ENCODE assay signal across 19 cellular contexts in genomic region chr5:148107608-148108007, GRCh38. TPM values are rescaled to one million over a fixed set of nuclear protein-coding genes. Genes with fewer than 3 reads are reported as not detected.
DNase-seq lines count a peak whose midpoint lies in the region; ATAC-seq and TF ChIP-seq lines count a peak whose summit lies in the region.
"Had no signal": no experiment of that assay in that cellular context is flagged by ENCODE, and none has a peak within 500 bp of the region (broad histone marks: within the 10 kb centered on the region; RNA-seq: fewer than 3 reads in every experiment).

No MANE protein-coding gene starts in this region.

- H3K27ac ChIP-seq in RWPE1, result no peak overlapping the region
- H3K27ac ChIP-seq in foreskin keratinocyte, result no peak overlapping the region
- H3K27ac ChIP-seq: psoas muscle, SJCRH30, stomach had no signal

- no peaks in the 10 kb centered on the region for H3K9me3 Mint-ChIP-seq in Calu3 (ENCODE audit: low read depth, unreplicated experiment)
- H3K9me3 Mint-ChIP-seq: activated CD4-positive, alpha-beta memory T cell treated with anti-CD3 and anti-CD28 coated beads, Interleukin-2, amount 10 ng/mL, durations not matched to agents 7 days and 5 days; activated T-helper 1 cell treated with anti-CD3 and anti-CD28 coated beads, Interleukin-12 subunit alpha, Interleukin-12 subunit beta, Interleukin-2, Interleukin-4 antibody, amounts not matched to agents 30 ng/mL and 10 ng/mL and 1 ng/mL, durations not matched to agents 14 hours and 24 hours and 36 hours; naive B cell had no signal

- H3K27me3 Mint-ChIP-seq in Calu3 (ENCODE audit: unreplicated experiment), result no peaks in the 10 kb centered on the region
- H3K27me3 Mint-ChIP-seq: activated CD4-positive, alpha-beta memory T cell treated with anti-CD3 and anti-CD28 coated beads, Interleukin-2, amount 10 ng/mL, durations not matched to agents 7 days and 5 days; naive B cell had no signal

- H3K36me3 Mint-ChIP-seq in Calu3 (ENCODE audit: insufficient read depth, unreplicated experiment), result no peaks in the 10 kb centered on the region
- H3K36me3 Mint-ChIP-seq: naive B cell had no signal

- no peak overlapping the region for H3K27ac Mint-ChIP-seq in Calu3 (ENCODE audit: unreplicated experiment)
- H3K27ac Mint-ChIP-seq: activated CD4-positive, alpha-beta memory T cell treated with anti-CD3 and anti-CD28 coated beads, Interleukin-2, amount 10 ng/mL, durations not matched to agents 7 days and 5 days; activated T-helper 1 cell treated with anti-CD3 and anti-CD28 coated beads, Interleukin-12 subunit alpha, Interleukin-12 subunit beta, Interleukin-2, Interleukin-4 antibody, amounts not matched to agents 30 ng/mL and 10 ng/mL and 1 ng/mL, durations not matched to agents 14 hours and 24 hours and 36 hours; naive B cell had no signal

- intact Hi-C loops in Calu3 (cut with micrococcal nuclease; ENCODE audit: unreplicated experiment), result loop anchor here (1.0 to 5.0 kb wide), 3 partner anchors 158 to 250 kb away; no protein-coding TSS in a partner anchor

- POLR2A ChIA-PET in RWPE1 (lab: Yijun Ruan, JAX; ENCODE audit: low non-redundant PET), result no interaction called here

- TF ChIP-seq CTCF in Calu3 (IDR thresholded peaks at IDR 0.05; ENCODE audit: unreplicated experiment), result no peak
- TF ChIP-seq CTCF in LNCAP (IDR thresholded peaks at IDR 0.05), result peak; percentile 42; the same call in 1 of the 2 replicates
- TF ChIP-seq CTCF in RWPE1 (conservative IDR thresholded peaks at IDR 0.05; ENCODE audit: low read depth), result peak; percentile 24
- peak; percentile 70 for TF ChIP-seq CTCF in foreskin keratinocyte (conservative IDR thresholded peaks at IDR 0.05)

- ATAC-seq in foreskin keratinocyte, result peak; percentile 65
- ATAC-seq: psoas muscle had no signal

- H3K4me1 ChIP-seq in foreskin keratinocyte, result no peaks in the 10 kb centered on the region
- H3K4me1 ChIP-seq: BE2C, psoas muscle, SJCRH30, stomach had no signal

- no peak overlapping the region for H3K4me3 Mint-ChIP-seq in Calu3 (ENCODE audit: low read depth, unreplicated experiment)
- H3K4me3 Mint-ChIP-seq: activated CD4-positive, alpha-beta memory T cell treated with anti-CD3 and anti-CD28 coated beads, Interleukin-2, amount 10 ng/mL, durations not matched to agents 7 days and 5 days; activated T-helper 1 cell treated with anti-CD3 and anti-CD28 coated beads, Interleukin-12 subunit alpha, Interleukin-12 subunit beta, Interleukin-2, Interleukin-4 antibody, amounts not matched to agents 30 ng/mL and 10 ng/mL and 1 ng/mL, durations not matched to agents 14 hours and 24 hours and 36 hours; naive B cell had no signal

- H3K27me3 ChIP-seq in foreskin keratinocyte, result no peaks in the 10 kb centered on the region
- H3K27me3 ChIP-seq: BE2C, SJCRH30, stomach had no signal

- DNase-seq in Calu3, result peak; percentile 20
- peak; percentile 49 for DNase-seq in RWPE1 (ENCODE audit: low spot score)
- DNase-seq in foreskin keratinocyte, result peak in 1 of 2 donors; percentile 18
- DNase-seq in CD1c-positive myeloid dendritic cell (ENCODE audit: extremely low spot score), result no peak
- no peak for DNase-seq in NCI-H2227 treated with DMSO at 0.1 percent for 48 hours (lab: John Stamatoyannopoulos, UW)
- DNase-seq in activated CD4-positive, alpha-beta T cell treated with anti-CD3 and anti-CD28 coated beads for 48 hours, result no peak
- DNase-seq in NCI-H146 (lab: John Stamatoyannopoulos, UW), result no peak
- DNase-seq: activated CD4-positive, alpha-beta memory T cell treated with anti-CD3 and anti-CD28 coated beads, Interleukin-2, amount 10 ng/mL, durations not matched to agents 7 days and 5 days; BE2C; cerebellar nuclear complex; KBM-7; naive B cell; NCI-H187; NCI-H774; psoas muscle; stomach had no signal

- H3K4me1 Mint-ChIP-seq in Calu3 (ENCODE audit: low read depth, unreplicated experiment), result no peaks in the 10 kb centered on the region
- H3K4me1 Mint-ChIP-seq: activated CD4-positive, alpha-beta memory T cell treated with anti-CD3 and anti-CD28 coated beads, Interleukin-2, amount 10 ng/mL, durations not matched to agents 7 days and 5 days; naive B cell had no signal

- CTCF ChIA-PET in Calu3 (lab: Charles Lee), result interaction anchor here (0.9 to 1.5 kb wide), 4 partner anchors 17 to 158 kb away, joined by 3 to 5 read pairs (median 4); no protein-coding TSS in a partner anchor
- CTCF ChIA-PET in RWPE1 (lab: Yijun Ruan, JAX), result interaction anchor here (0.7 to 1.7 kb wide), 9 partner anchors 22 to 250 kb away, joined by 3 to 13 read pairs (median 3); no protein-coding TSS in a partner anchor

- BruUV-seq in Calu3 (replicated peaks; lab: Mats Ljungman, UMichigan), result no TSS peak

RNA-seq across cellular contexts. Expression of gene SPINK5, which starts 43.8 kb away (rescaled TPM):
- total RNA-seq in Calu3 (2022), result 2.5 and 3.1 TPM in 2 replicates
- total RNA-seq in foreskin keratinocyte, result 0.75 and 1.1 TPM in 2 replicates
- 0.55 and 0.56 TPM in 2 replicates for polyA plus RNA-seq in foreskin keratinocyte
- total RNA-seq: activated CD4-positive, alpha-beta memory T cell treated with anti-CD3 and anti-CD28 coated beads, Interleukin-2, amount 10 ng/mL, durations not matched to agents 7 days and 5 days; activated T-helper 1 cell treated with anti-CD3 and anti-CD28 coated beads, Interleukin-12 subunit alpha, Interleukin-12 subunit beta, Interleukin-2, Interleukin-4 antibody, amounts not matched to agents 30 ng/mL and 10 ng/mL and 1 ng/mL, durations not matched to agents 14 hours and 24 hours and 36 hours had no signal

Comparison
In these comparisons a context has a peak if more than half of its experiments do, and no peak if none do; other contexts are left out.
1. DNase-seq: peak in Calu3 (single experiment) and RWPE1 (single experiment); none in CD1c-positive myeloid dendritic cell (single experiment), NCI-H2227 treated with DMSO at 0.1 percent for 48 hours (single experiment), activated CD4-positive, alpha-beta T cell treated with anti-CD3 and anti-CD28 coated beads for 48 hours (single experiment) and NCI-H146 (single experiment).